17 cellular contexts compared by ENCODE assay signal in the genomic region with DNA sequence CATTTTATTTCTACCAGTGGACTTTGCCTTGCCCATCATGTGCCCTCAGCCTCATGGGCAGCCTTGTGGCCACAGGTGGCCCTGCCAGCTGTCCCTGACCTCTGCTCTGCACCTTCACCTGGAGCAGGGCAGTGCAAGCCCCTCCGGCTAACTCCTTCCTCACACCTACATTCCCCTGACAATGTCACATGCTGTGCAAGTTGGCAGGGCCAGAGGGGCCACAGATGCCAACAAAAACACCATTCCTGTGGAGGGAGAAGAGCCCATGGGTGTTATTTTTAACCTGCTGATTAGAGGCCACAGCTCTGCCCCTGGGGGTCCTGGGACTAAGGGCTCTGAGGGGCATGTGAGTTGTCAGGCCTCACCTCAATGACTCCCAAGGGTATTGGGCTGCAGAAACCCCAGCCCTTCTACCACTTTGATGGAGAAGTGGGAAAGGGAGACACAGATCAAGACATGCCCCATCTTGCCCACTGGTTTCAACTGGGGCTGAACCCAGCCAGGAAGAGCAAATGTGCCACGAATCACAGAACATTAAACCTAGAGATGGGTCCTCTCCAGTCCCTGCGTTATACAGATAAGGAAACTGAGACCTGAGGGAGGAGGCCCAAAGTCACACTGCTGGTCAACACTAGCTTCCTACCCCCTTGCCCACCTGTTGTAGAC.
A peak's percentile ranks its signal among the peaks of the same experiment; 100 is the strongest.
DNase-seq lines count a peak whose midpoint lies in the region; ATAC-seq, FAIRE-seq and TF ChIP-seq lines count a peak whose summit lies in the region.
"Had no signal": no experiment of that assay in that cellular context is flagged by ENCODE, and none has a peak within 500 bp of the region (broad histone marks: within the 10 kb centered on the region; RNA-seq: fewer than 3 reads in every experiment).

No MANE protein-coding gene starts in this region.

- H3K27ac ChIP-seq in angular gyrus (ENCODE audit: low read depth, low read length) (peak overlapping the region; percentile 65), fibroblast of lung (ENCODE audit: insufficient read depth, low read length) (peak overlapping the region; percentile 1), psoas muscle (peak overlapping the region; percentile 64)
- H3K27ac ChIP-seq: WERI-Rb-1 had no signal

- H3K9me3 ChIP-seq in fibroblast of lung (ENCODE audit: control insufficient read depth, insufficient read depth, low read depth, low read length) (no peaks in the 10 kb centered on the region), psoas muscle (no peaks in the 10 kb centered on the region)

- no peak for FAIRE-seq in GM12891 (lab: Jason Lieb, UNC)

- H3K9me3 Mint-ChIP-seq in Calu3 (ENCODE audit: low read depth, unreplicated experiment): peaks cover 4% of the 10 kb centered on the region
- H3K9me3 Mint-ChIP-seq: activated CD8-positive, alpha-beta T cell treated with anti-CD3 and anti-CD28 coated beads for 36 hours; activated T-cell treated with anti-CD3 and anti-CD28 coated beads, Interleukin-2, amount 50 U/mL, for 72 hours; central memory CD8-positive, alpha-beta T cell had no signal

- H3K9ac ChIP-seq in fibroblast of lung (ENCODE audit: insufficient read depth, low read length): no peak overlapping the region

- BruUV-seq in Calu3 (replicated peaks; lab: Mats Ljungman, UMichigan): no TSS peak

- H3K27me3 Mint-ChIP-seq in Calu3 (ENCODE audit: unreplicated experiment): no peaks in the 10 kb centered on the region
- H3K27me3 Mint-ChIP-seq: central memory CD8-positive, alpha-beta T cell had no signal

- H3K4me1 Mint-ChIP-seq in Calu3 (ENCODE audit: low read depth, unreplicated experiment): peaks cover 60% of the 10 kb centered on the region

- TF ChIP-seq POLR2A in GM12891 (IDR thresholded peaks at IDR 0.05; ENCODE audit: low read depth, low read length): no peak

- ATAC-seq in psoas muscle: no peak
- no peak for ATAC-seq in activated CD4-positive, CD25-positive, alpha-beta regulatory T cell treated with anti-CD3 and anti-CD28 coated beads, Interleukin-2, amount 50 U/mL, for 24 hours
- no peak for ATAC-seq in HG03196 (IDR thresholded peaks at IDR 0.05; ENCODE audit: unreplicated experiment)
- ATAC-seq: activated naive CD8-positive, alpha-beta T cell treated with anti-CD3 and anti-CD28 coated beads, Interleukin-2, amount 50 U/mL, for 24 hours had no signal

- H3K27ac Mint-ChIP-seq in Calu3 (ENCODE audit: unreplicated experiment): peak overlapping the region; percentile 63
- H3K27ac Mint-ChIP-seq: activated CD8-positive, alpha-beta T cell treated with anti-CD3 and anti-CD28 coated beads for 36 hours; activated naive CD8-positive, alpha-beta T cell treated with anti-CD3 and anti-CD28 coated beads, Interleukin-2, amount 50 U/mL, for 24 hours; activated T-cell treated with anti-CD3 and anti-CD28 coated beads, Interleukin-2, amount 50 U/mL, for 72 hours had no signal

- no peak overlapping the region for H3K4me3 Mint-ChIP-seq in Calu3 (ENCODE audit: low read depth, unreplicated experiment)
- H3K4me3 Mint-ChIP-seq: activated CD8-positive, alpha-beta T cell treated with anti-CD3 and anti-CD28 coated beads for 36 hours; activated naive CD8-positive, alpha-beta T cell treated with anti-CD3 and anti-CD28 coated beads, Interleukin-2, amount 50 U/mL, for 24 hours; activated T-cell treated with anti-CD3 and anti-CD28 coated beads, Interleukin-2, amount 50 U/mL, for 72 hours; central memory CD8-positive, alpha-beta T cell had no signal

- no peak overlapping the region for H3K4me2 ChIP-seq in fibroblast of lung (ENCODE audit: extremely low read depth, insufficient read depth, low read length)

- H3K79me2 ChIP-seq in fibroblast of lung (ENCODE audit: control insufficient read depth, insufficient read depth, low read length): no peaks in the 10 kb centered on the region

- no peak overlapping the region for H2AFZ ChIP-seq in fibroblast of lung (ENCODE audit: low read length)

- no peaks in the 10 kb centered on the region for H3K27me3 ChIP-seq in fibroblast of lung (ENCODE audit: control insufficient read depth, insufficient read depth, low read length)
- H3K27me3 ChIP-seq in psoas muscle (ENCODE audit: insufficient read depth in 3 of 3, low read length in 2 of 3): no peaks in the 10 kb centered on the region
- H3K27me3 ChIP-seq: Peyer's patch had no signal

- CTCF ChIA-PET in Calu3 (lab: Charles Lee): interaction anchor here (1.0 to 1.8 kb wide), 4 partner anchors 11 to 135 kb away, joined by 3 to 10 read pairs (median 3); no protein-coding TSS in a partner anchor

- no peaks in the 10 kb centered on the region for H4K20me1 ChIP-seq in fibroblast of lung (ENCODE audit: control insufficient read depth, extremely low read depth, insufficient read depth, low read length)

- H3K4me3 ChIP-seq in fibroblast of lung (replicated peaks in 1 of 4; ENCODE audit: control extremely low read depth in 1 of 4, insufficient read depth in 1 of 4, low read depth in 3 of 4, low read length in 4 of 4) (no peak overlapping the region), psoas muscle (no peak overlapping the region)
- H3K4me3 ChIP-seq: Peyer's patch had no signal

- TF ChIP-seq CTCF in Calu3 (IDR thresholded peaks at IDR 0.05; ENCODE audit: unreplicated experiment) (no peak), fibroblast of lung (conservative IDR thresholded peaks at IDR 0.05 in 1 of 2, IDR thresholded peaks at IDR 0.05 in 1 of 2; ENCODE audit: low read depth in 1 of 2, low read length in 2 of 2) (no peak), psoas muscle (IDR thresholded peaks at IDR 0.05) (no peak)

- H3K36me3 Mint-ChIP-seq in Calu3 (ENCODE audit: insufficient read depth, unreplicated experiment): peaks cover 30% of the 10 kb centered on the region

- H3K4me1 ChIP-seq in fibroblast of lung (ENCODE audit: control insufficient read depth, extremely low read depth, insufficient read depth, low read length) (peaks cover 58% of the 10 kb centered on the region), psoas muscle (peaks cover 65% of the 10 kb centered on the region)

- no peak for DNase-seq in Calu3
- no peak for DNase-seq in fibroblast of lung (ENCODE audit: low read depth in 2 of 2)
- no peak for DNase-seq in psoas muscle
- no peak for DNase-seq in kidney tubule cell (ENCODE audit: low spot score)
- no peak for DNase-seq in GM12891 (ENCODE audit: insufficient read length, low spot score)
- DNase-seq: AML-193, NCI-H1048, NCI-H748 treated with DMSO at 0.1 percent for 48 hours, Peyer's patch had no signal

- intact Hi-C loops in Calu3 (cut with micrococcal nuclease; ENCODE audit: unreplicated experiment): no loop called here
- intact Hi-C loops in psoas muscle (cut with DNase I): no loop called here

- H3K36me3 ChIP-seq in fibroblast of lung (ENCODE audit: control insufficient read depth, insufficient read depth, low read length) (no peaks in the 10 kb centered on the region), psoas muscle (ENCODE audit: insufficient read depth in 1 of 2, low read depth in 1 of 2) (no peaks in the 10 kb centered on the region)
- H3K36me3 ChIP-seq: Peyer's patch, WERI-Rb-1 had no signal

- WGBS in psoas muscle, 3 donors: 64 to 84% (median 69%) methylated on average over 3 of the region's 3 CpGs

TF ChIP-seq in GM12891, 5 proteins besides CTCF, POLR2A, EP300 and RAD21:
- no peak for TF ChIP-seq POLR2AphosphoS5 (IDR thresholded peaks at IDR 0.05; ENCODE audit: low read depth, low read length)

Comparison
In these comparisons a context has a peak if more than half of its experiments do, and no peak if none do; other contexts are left out.
1. H3K27ac ChIP-seq: peak in every context shown above with its lines; median percentile 65 in angular gyrus; 64 in psoas muscle; 1 in fibroblast of lung.